14 cellular contexts compared by ENCODE assay signal in the genomic region with DNA sequence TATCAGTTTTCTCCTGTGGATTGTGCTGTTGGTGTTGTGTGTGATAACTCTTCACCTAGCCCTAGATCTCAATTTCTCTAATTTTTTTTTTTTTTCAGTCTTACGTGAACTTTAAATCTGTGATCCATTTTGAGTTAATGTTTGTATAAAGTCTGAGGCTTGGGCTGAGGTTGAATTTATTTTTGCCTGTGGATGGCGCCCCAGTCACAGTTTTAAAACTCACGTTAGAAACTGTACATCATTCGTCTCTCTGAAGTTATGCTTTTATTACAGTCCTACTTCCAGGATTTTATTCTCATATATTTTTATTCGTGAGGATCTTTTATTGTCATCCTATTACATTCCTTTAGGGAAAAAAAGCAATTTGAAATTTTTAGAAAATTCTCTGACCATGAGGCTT.
DNase-seq lines count a peak whose midpoint lies in the region; ATAC-seq and TF ChIP-seq lines count a peak whose summit lies in the region.
"Had no signal": no experiment of that assay in that cellular context is flagged by ENCODE, and none has a peak within 500 bp of the region (broad histone marks: within the 10 kb centered on the region; RNA-seq: fewer than 3 reads in every experiment).

No MANE protein-coding gene starts in this region.

- H3K36me3 Mint-ChIP-seq in Caco-2 (ENCODE audit: insufficient read depth, unreplicated experiment): peaks cover 82% of the 10 kb centered on the region
- peaks cover 83% of the 10 kb centered on the region for H3K36me3 Mint-ChIP-seq in activated naive CD8-positive, alpha-beta T cell treated with anti-CD3 and anti-CD28 coated beads for 36 hours
- peaks cover 56% of the 10 kb centered on the region for H3K36me3 Mint-ChIP-seq in mesothelial cell of epicardium

- H3K4me3 Mint-ChIP-seq in Caco-2 (ENCODE audit: unreplicated experiment) (no peak overlapping the region), mesothelial cell of epicardium (no peak overlapping the region)
- H3K4me3 Mint-ChIP-seq in activated naive CD8-positive, alpha-beta T cell treated with anti-CD3 and anti-CD28 coated beads for 36 hours: peak overlapping the region; percentile 59

- no peak overlapping the region for H2BK120ac ChIP-seq in neuronal stem cell (ENCODE audit: low read depth, low read length)

- no CpG with 5 or more reads among the region's 5 CpGs for WGBS in neuronal stem cell (ENCODE audit: extremely low coverage in 2 of 2, insufficient read length in 2 of 2, insufficient replicate concordance in 1 of 2), 2 donors

- H3K79me1 ChIP-seq in neuronal stem cell (ENCODE audit: low read depth, low read length): peaks cover 16% of the 10 kb centered on the region

- H3K27ac Mint-ChIP-seq in Caco-2 (ENCODE audit: unreplicated experiment): peak overlapping the region; percentile 43
- H3K27ac Mint-ChIP-seq in activated naive CD8-positive, alpha-beta T cell treated with anti-CD3 and anti-CD28 coated beads for 36 hours: peak overlapping the region; percentile 63
- H3K27ac Mint-ChIP-seq in mesothelial cell of epicardium: peak overlapping the region; percentile 67

- H3K27me3 ChIP-seq in Caco-2 (replicated peaks; ENCODE audit: control insufficient read depth, insufficient read depth, low read length) (no peaks in the 10 kb centered on the region), neuronal stem cell (ENCODE audit: control insufficient read depth in 3 of 3, insufficient read depth in 3 of 3, low read depth in 1 of 3, low read length in 3 of 3) (no peaks in the 10 kb centered on the region)
- H3K27me3 ChIP-seq: heart left ventricle, stomach had no signal

- H3K27ac ChIP-seq in neuronal stem cell (replicated peaks; ENCODE audit: low read length): no peak overlapping the region
- H3K27ac ChIP-seq: heart left ventricle, prostate gland, stomach had no signal

- H3K18ac ChIP-seq in neuronal stem cell (ENCODE audit: low read length): no peak overlapping the region

- no peak overlapping the region for H2BK12ac ChIP-seq in neuronal stem cell (ENCODE audit: low read length)

- TF ChIP-seq CTCF in Caco-2 (IDR thresholded peaks at IDR 0.05; ENCODE audit: insufficient read depth in 1 of 2, low read depth in 1 of 2, low read length in 1 of 2, severe bottlenecking in 1 of 2, unreplicated experiment in 1 of 2) (no peak), LNCaP clone FGC (IDR thresholded peaks at IDR 0.05; ENCODE audit: control insufficient read depth, extremely low read depth, insufficient read depth) (peak; percentile 5; the same call in 1 of the 2 replicates), mesothelial cell of epicardium (IDR thresholded peaks at IDR 0.05; ENCODE audit: unreplicated experiment) (no peak)

- H3K14ac ChIP-seq in neuronal stem cell (ENCODE audit: low read length): no peak overlapping the region

- H3K27me3 Mint-ChIP-seq in Caco-2 (ENCODE audit: insufficient read depth, unreplicated experiment) (no peaks in the 10 kb centered on the region), mesothelial cell of epicardium (ENCODE audit: low read depth) (no peaks in the 10 kb centered on the region)
- no peaks in the 10 kb centered on the region for H3K27me3 Mint-ChIP-seq in activated naive CD8-positive, alpha-beta T cell treated with anti-CD3 and anti-CD28 coated beads for 36 hours

- no peak overlapping the region for H4K8ac ChIP-seq in neuronal stem cell (ENCODE audit: low read depth, low read length)

- CTCF ChIA-PET in Caco-2 (lab: Charles Lee): no interaction called here

- no peak overlapping the region for H2BK5ac ChIP-seq in neuronal stem cell (ENCODE audit: low read length)

- no TSS peak for BruUV-seq in Caco-2 (replicated peaks; lab: Mats Ljungman, UMichigan)

- H3K4me3 ChIP-seq in Caco-2 (ENCODE audit: low read depth, low read length) (no peak overlapping the region), LNCaP clone FGC (ENCODE audit: low read depth, low read length) (no peak overlapping the region), neuronal stem cell (ENCODE audit: low read length in 2 of 2) (no peak overlapping the region)
- H3K4me3 ChIP-seq: heart left ventricle, prostate gland, stomach had no signal

- no peak overlapping the region for H3K4me2 ChIP-seq in neuronal stem cell (ENCODE audit: insufficient read depth, low read length, poor library complexity, severe bottlenecking)

- H3K36me3 ChIP-seq in Caco-2 (ENCODE audit: control insufficient read depth, insufficient read depth, low read length) (peaks cover 3% of the 10 kb centered on the region; the same call in 1 of the 2 replicates), neuronal stem cell (replicated peaks in 1 of 2; ENCODE audit: control insufficient read depth in 2 of 2, insufficient read depth in 2 of 2, low read length in 2 of 2) (peaks cover 35 to 81% of the 10 kb centered on the region in 2 donors)
- H3K36me3 ChIP-seq: prostate gland had no signal

- H2AK5ac ChIP-seq in neuronal stem cell (ENCODE audit: low read depth, low read length): no peak overlapping the region

- no peak overlapping the region for H3K4ac ChIP-seq in neuronal stem cell (ENCODE audit: low read length)

- H4K91ac ChIP-seq in neuronal stem cell (ENCODE audit: low read depth, low read length, poor library complexity): no peak overlapping the region

- POLR2A ChIA-PET in Caco-2 (lab: Charles Lee): no interaction called here

- no peak overlapping the region for H2AFZ ChIP-seq in neuronal stem cell (ENCODE audit: low read length)

- H3K4me1 ChIP-seq in Caco-2: no peaks in the 10 kb centered on the region
- peaks cover 0 to 7% of the 10 kb centered on the region in 2 donors for H3K4me1 ChIP-seq in neuronal stem cell (ENCODE audit: control insufficient read depth in 2 of 2, insufficient read depth in 1 of 2, low read depth in 1 of 2, low read length in 2 of 2)
- H3K4me1 ChIP-seq: prostate gland had no signal

- H3K9ac ChIP-seq in neuronal stem cell (ENCODE audit: low read depth, low read length, poor library complexity): no peak overlapping the region

- no peak for ATAC-seq in HG03108 (IDR thresholded peaks at IDR 0.05; ENCODE audit: unreplicated experiment)
- ATAC-seq: heart left ventricle had no signal

- intact Hi-C loops in Caco-2 (cut with micrococcal nuclease; ENCODE audit: unreplicated experiment): no loop called here

- no peak overlapping the region for H3K23ac ChIP-seq in neuronal stem cell (ENCODE audit: low read depth, low read length, poor library complexity)

- peaks cover 18% of the 10 kb centered on the region for H3K9me3 Mint-ChIP-seq in Caco-2 (ENCODE audit: unreplicated experiment)
- H3K9me3 Mint-ChIP-seq in activated naive CD8-positive, alpha-beta T cell treated with anti-CD3 and anti-CD28 coated beads for 36 hours: peaks cover 30% of the 10 kb centered on the region
- peaks cover 18% of the 10 kb centered on the region for H3K9me3 Mint-ChIP-seq in mesothelial cell of epicardium

- DNase-seq in Caco-2 (no peak), LNCaP clone FGC (ENCODE audit: low read depth) (no peak), mesothelial cell of epicardium (ENCODE audit: low spot score in 2 of 2, unreplicated experiment in 2 of 2) (no peak), neuronal stem cell (ENCODE audit: low spot score) (no peak), HuH-7 (ENCODE audit: low spot score) (no peak), GM19238 (ENCODE audit: insufficient read length, low spot score) (no peak)
- DNase-seq in activated naive CD8-positive, alpha-beta T cell treated with anti-CD3 and anti-CD28 coated beads for 36 hours: no peak
- DNase-seq: effector CD8-positive, alpha-beta T cell; heart left ventricle; Kasumi-1; NCI-H2107; stomach had no signal

- H3K4me1 Mint-ChIP-seq in Caco-2 (ENCODE audit: low read depth, unreplicated experiment): no peaks in the 10 kb centered on the region
- peaks cover 22% of the 10 kb centered on the region for H3K4me1 Mint-ChIP-seq in activated naive CD8-positive, alpha-beta T cell treated with anti-CD3 and anti-CD28 coated beads for 36 hours
- H3K4me1 Mint-ChIP-seq in mesothelial cell of epicardium: peaks cover 13% of the 10 kb centered on the region

- no peaks in the 10 kb centered on the region for H3K9me3 ChIP-seq in Caco-2
- H3K9me3 ChIP-seq in neuronal stem cell (replicated peaks in 1 of 2; ENCODE audit: control insufficient read depth in 2 of 2, insufficient read depth in 1 of 2, low read depth in 1 of 2, low read length in 2 of 2): peaks cover 20 to 35% of the 10 kb centered on the region in 2 donors
- H3K9me3 ChIP-seq: prostate gland had no signal

- no peak overlapping the region for H2BK15ac ChIP-seq in neuronal stem cell (ENCODE audit: low read length)
